Comparison of ENCODE assay signal across 8 cellular contexts in genomic region chr12:18158774-18159557, GRCh38.
DNase-seq lines count a peak whose midpoint lies in the region; ATAC-seq and TF ChIP-seq lines count a peak whose summit lies in the region.

No MANE protein-coding gene starts in this region.

- peak; percentile 89 for TF ChIP-seq CTCF in 22Rv1 (IDR thresholded peaks at IDR 0.05)
- peak; percentile 36 for TF ChIP-seq CTCF in RWPE1 (conservative IDR thresholded peaks at IDR 0.05; ENCODE audit: low read depth)

- DNase-seq in COR-L47 (lab: John Stamatoyannopoulos, UW) (peak; percentile 4), RWPE1 (ENCODE audit: low spot score) (no peak), fibroblast of peridontal ligament (ENCODE audit: extremely low read depth) (peak; percentile 45), middle frontal gyrus (ENCODE audit: extremely low spot score, low spot score) (no peak), occipital lobe (lab: John Stamatoyannopoulos, UW) (no peak)
- DNase-seq in stimulated activated CD8-positive, alpha-beta memory T cell treated with anti-CD3 and anti-CD28 coated beads, Interleukin-4, amount 100 ng/mL, for 48 hours: peak; percentile 37

- CTCF ChIA-PET in RWPE1 (lab: Yijun Ruan, JAX): interaction anchor here (0.6 kb wide), 2 partner anchors 18 to 541 kb away, joined by 5 read pairs; no protein-coding TSS in a partner anchor

- POLR2A ChIA-PET in RWPE1 (lab: Yijun Ruan, JAX; ENCODE audit: low non-redundant PET): no interaction called here

- peak; percentile 83 for ATAC-seq in HG02798 (IDR thresholded peaks at IDR 0.05; ENCODE audit: poor library complexity, unreplicated experiment)

- H3K27ac ChIP-seq in 22Rv1 (no peak overlapping the region), RWPE1 (no peak overlapping the region)

Comparison
In these comparisons a context has a peak if more than half of its experiments do, and no peak if none do; other contexts are left out.
1. DNase-seq: peak in COR-L47 (single experiment), fibroblast of peridontal ligament (single experiment) and stimulated activated CD8-positive, alpha-beta memory T cell treated with anti-CD3 and anti-CD28 coated beads, Interleukin-4, amount 100 ng/mL, for 48 hours (single experiment); none in RWPE1 (single experiment), middle frontal gyrus (single experiment) and occipital lobe (single experiment).